In the genomic region with DNA sequence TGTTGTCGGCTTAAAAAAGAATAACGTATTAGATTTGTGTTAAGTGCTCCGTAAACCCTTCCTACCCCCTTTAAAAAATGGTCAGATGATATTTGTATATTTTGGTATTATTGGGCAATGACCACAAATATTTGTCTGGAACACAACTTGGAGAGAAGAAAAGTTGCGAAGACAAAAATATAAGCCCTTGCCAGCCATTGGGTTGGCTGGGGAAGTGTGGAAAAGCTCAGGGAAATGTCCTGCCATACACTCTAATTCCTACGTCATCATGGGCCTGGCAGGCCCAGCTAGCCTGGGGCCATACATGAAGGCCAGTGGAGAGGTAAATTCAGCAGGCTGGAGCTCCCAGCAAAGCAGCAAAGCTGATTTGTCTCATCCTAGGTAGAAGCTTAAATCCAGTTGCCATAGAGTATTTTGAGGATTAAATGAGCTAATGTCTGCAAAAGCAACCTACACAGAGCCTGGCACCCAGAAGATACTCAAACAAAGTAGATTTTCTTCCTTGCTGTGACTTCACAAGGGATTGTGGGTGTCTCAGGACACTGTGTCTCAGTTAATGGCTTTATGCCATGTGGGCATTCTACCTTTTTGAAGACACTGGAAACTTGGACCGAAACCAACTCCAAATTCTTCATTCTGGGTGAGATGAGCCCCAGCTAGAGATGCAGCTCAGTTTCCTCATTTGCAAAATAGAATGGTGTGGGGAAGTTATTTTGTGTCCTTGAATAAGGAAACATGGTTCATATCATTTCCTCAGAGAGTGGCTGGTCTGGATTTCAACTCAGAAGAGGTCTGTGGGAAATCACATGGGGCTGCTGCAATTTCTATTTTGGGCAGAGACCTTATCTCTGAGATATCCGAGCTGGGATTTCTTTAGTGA, we compare ENCODE assay signal across 18 cellular contexts.
DNase-seq lines count a peak whose midpoint lies in the region; ATAC-seq and TF ChIP-seq lines count a peak whose summit lies in the region.
"Had no signal": no experiment of that assay in that cellular context is flagged by ENCODE, and none has a peak within 500 bp of the region (broad histone marks: within the 10 kb centered on the region; RNA-seq: fewer than 3 reads in every experiment).

No MANE protein-coding gene starts in this region.

- H3K4me1 ChIP-seq in SJSA1 (replicated peaks) (peaks cover 31% of the 10 kb centered on the region), skeletal muscle tissue (ENCODE audit: control insufficient read depth in 3 of 3, insufficient read depth in 3 of 3, low read length in 3 of 3) (peaks cover 28 to 36% (median 30%) of the 10 kb centered on the region in 3 donors)
- H3K4me1 ChIP-seq: prostate gland, tibial nerve had no signal

- H3K9ac ChIP-seq in skeletal muscle tissue (ENCODE audit: low read depth in 1 of 3, low read length in 3 of 3), result no peak overlapping the region

- POLR2A ChIA-PET in RWPE1 (lab: Yijun Ruan, JAX; ENCODE audit: low non-redundant PET), result interaction anchor here (0.6 kb wide), 1 partner anchor 225 kb away, joined by 4 read pairs; no protein-coding TSS in a partner anchor

- H3K27me3 ChIP-seq in SJSA1 (replicated peaks), result no peaks in the 10 kb centered on the region
- H3K27me3 ChIP-seq in skeletal muscle tissue (ENCODE audit: control insufficient read depth in 3 of 3, insufficient read depth in 3 of 3, low read length in 3 of 3), result no peaks in the 10 kb centered on the region
- H3K27me3 ChIP-seq: tibial nerve had no signal

- no peak for DNase-seq in SJSA1 (ENCODE audit: low read depth in 1 of 2, low spot score in 2 of 2)
- DNase-seq in inferior parietal cortex (ENCODE audit: extremely low spot score), result peak; percentile 62
- no peak for DNase-seq in activated CD8-positive, alpha-beta memory T cell treated with anti-CD3 and anti-CD28 coated beads, Interleukin-2, amount 50 U/mL, for 4 hours
- DNase-seq in RWPE1 (ENCODE audit: low spot score), result no peak
- no peak for DNase-seq in NCI-H2227 (lab: John Stamatoyannopoulos, UW; ENCODE audit: unreplicated experiment)
- no peak for DNase-seq in NCI-H2029 (lab: John Stamatoyannopoulos, UW)
- DNase-seq: activated B cell treated with CpG ODN at 0.5 μM for 24 hours; activated naive CD4-positive, alpha-beta T cell; CD8-positive, alpha-beta T cell; effector memory CD4-positive, alpha-beta T cell; immature natural killer cell; NCI-H1417; PC-9; T-cell had no signal

- peak; percentile 12 for ATAC-seq in GM21390 (IDR thresholded peaks at IDR 0.05; ENCODE audit: unreplicated experiment)
- ATAC-seq: CD8-positive, alpha-beta T cell; T-cell had no signal

- H3K4me3 ChIP-seq in SJSA1, result no peak overlapping the region
- no peak overlapping the region for H3K4me3 ChIP-seq in skeletal muscle tissue (ENCODE audit: low read length in 3 of 3)
- H3K4me3 ChIP-seq: PC-9, prostate gland, tibial nerve had no signal

- no peaks in the 10 kb centered on the region for H3K36me3 ChIP-seq in SJSA1
- no peaks in the 10 kb centered on the region for H3K36me3 ChIP-seq in skeletal muscle tissue (ENCODE audit: control insufficient read depth in 3 of 3, insufficient read depth in 3 of 3, low read length in 3 of 3)
- H3K36me3 ChIP-seq: prostate gland had no signal

- CTCF ChIA-PET in RWPE1 (lab: Yijun Ruan, JAX), result no interaction called here

- H3K9me3 ChIP-seq in SJSA1 (replicated peaks) (peaks cover 13% of the 10 kb centered on the region), skeletal muscle tissue (ENCODE audit: control insufficient read depth in 3 of 3, low read length in 3 of 3) (no peaks in the 10 kb centered on the region)
- H3K9me3 ChIP-seq: prostate gland had no signal

- no peak for TF ChIP-seq CTCF in RWPE1 (conservative IDR thresholded peaks at IDR 0.05; ENCODE audit: low read depth)

- H3K27ac ChIP-seq in SJSA1 (peak overlapping the region; percentile 82), skeletal muscle tissue (ENCODE audit: low read depth, low read length) (peak overlapping the region; percentile 59), RWPE1 (no peak overlapping the region)
